In the genomic region with DNA sequence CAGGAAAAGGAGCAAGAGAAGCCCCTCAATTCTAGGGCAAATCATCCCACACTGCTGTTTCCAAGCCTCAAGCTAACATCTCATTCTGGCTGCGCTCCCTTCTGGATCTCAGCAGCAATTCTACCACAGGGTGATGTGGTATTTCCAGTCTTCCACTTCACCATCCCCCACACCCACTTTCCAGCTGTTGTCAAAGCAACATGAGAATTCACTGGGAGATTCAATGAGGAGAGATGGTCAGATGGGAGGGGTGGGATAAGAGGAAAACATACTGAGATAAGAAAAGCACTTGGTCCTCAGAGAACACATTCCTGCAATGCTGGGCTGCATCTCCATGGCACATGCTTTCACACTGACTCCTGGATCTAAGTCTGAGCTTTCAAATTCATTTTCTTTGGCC, we compare ENCODE assay signal across 21 cellular contexts. TPM values are rescaled to one million over a fixed set of nuclear protein-coding genes. Genes with fewer than 3 reads are reported as not detected.
"Had no signal": no experiment of that assay in that cellular context is flagged by ENCODE, and none has a peak within 500 bp of the region (broad histone marks: within the 10 kb centered on the region; RNA-seq: fewer than 3 reads in every experiment).

No MANE protein-coding gene starts in this region.

- H3K27me3 ChIP-seq: esophagus squamous epithelium, pancreas, tibial artery, uterus had no signal

- H3K9me3 ChIP-seq: esophagus squamous epithelium, pancreas, tibial artery, uterus had no signal

- H3K36me3 ChIP-seq: esophagus squamous epithelium, pancreas, tibial artery, uterus, WERI-Rb-1 had no signal

- H3K27ac Mint-ChIP-seq: activated CD4-positive, alpha-beta memory T cell treated with anti-CD3 and anti-CD28 coated beads for 36 hours; activated naive CD8-positive, alpha-beta T cell; activated T-helper 1 cell treated with anti-CD3 and anti-CD28 coated beads, Interleukin-12 subunit alpha, Interleukin-12 subunit beta, Interleukin-2, Interleukin-4 antibody, amounts not matched to agents 30 ng/mL and 10 ng/mL and 1 ng/mL, durations not matched to agents 14 hours and 24 hours and 36 hours had no signal

- DNase-seq: activated CD4-positive, alpha-beta memory T cell treated with anti-CD3 and anti-CD28 coated beads for 36 hours; activated gamma-delta T cell treated with Interleukin-2 at 50 U/mL for 16 hours; activated T-cell treated with anti-CD3 and anti-CD28 coated beads for 4 hours; dermis blood vessel endothelial cell; effector memory CD4-positive, alpha-beta T cell; esophagus squamous epithelium; left colon; pancreas; stimulated activated CD4-positive, alpha-beta T cell treated with anti-CD3 and anti-CD28 coated beads, Interleukin-2, amount 100 ng/mL, for 24 hours; stimulated activated naive CD8-positive, alpha-beta T cell treated with anti-CD3 and anti-CD28 coated beads, Interleukin-15, Interleukin-2, amounts not matched to agents 100 U/mL and 50 U/mL, for 24 hours; substantia nigra; SW 1271; T-helper 2 cell; tibial artery; uterus; WERI-Rb-1 had no signal

- H3K36me3 Mint-ChIP-seq: activated CD4-positive, alpha-beta memory T cell treated with anti-CD3 and anti-CD28 coated beads for 36 hours; activated naive CD8-positive, alpha-beta T cell had no signal

- H3K27ac ChIP-seq: esophagus squamous epithelium, pancreas, tibial artery, WERI-Rb-1 had no signal

- H3K4me1 ChIP-seq: esophagus squamous epithelium, pancreas, tibial artery, uterus had no signal

- ATAC-seq: left colon; pancreas; stimulated activated naive CD8-positive, alpha-beta T cell treated with anti-CD3 and anti-CD28 coated beads, Interleukin-15, Interleukin-2, amounts not matched to agents 100 U/mL and 50 U/mL, for 24 hours had no signal

- H3K4me3 ChIP-seq: esophagus squamous epithelium, pancreas, tibial artery, uterus had no signal

- H3K9me3 Mint-ChIP-seq: activated CD4-positive, alpha-beta memory T cell treated with anti-CD3 and anti-CD28 coated beads for 36 hours; activated T-helper 1 cell treated with anti-CD3 and anti-CD28 coated beads, Interleukin-12 subunit alpha, Interleukin-12 subunit beta, Interleukin-2, Interleukin-4 antibody, amounts not matched to agents 30 ng/mL and 10 ng/mL and 1 ng/mL, durations not matched to agents 14 hours and 24 hours and 36 hours had no signal

RNA-seq across cellular contexts. Expression of a gene that starts 47.3 kb away (rescaled TPM):
- total RNA-seq: activated CD4-positive, alpha-beta memory T cell treated with anti-CD3 and anti-CD28 coated beads for 36 hours; activated T-helper 1 cell treated with anti-CD3 and anti-CD28 coated beads, Interleukin-12 subunit alpha, Interleukin-12 subunit beta, Interleukin-2, Interleukin-4 antibody, amounts not matched to agents 30 ng/mL and 10 ng/mL and 1 ng/mL, durations not matched to agents 14 hours and 24 hours and 36 hours; dermis blood vessel endothelial cell; endothelial cell of umbilical vein; esophagus squamous epithelium; left colon; lung microvascular endothelial cell; mononuclear cell; pancreas; uterus had no signal
- polyA plus RNA-seq: endothelial cell of umbilical vein, pancreas had no signal

RNA-seq across cellular contexts. Expression of a gene that starts 51.6 kb away (rescaled TPM):
- total RNA-seq: activated T-helper 1 cell treated with anti-CD3 and anti-CD28 coated beads, Interleukin-12 subunit alpha, Interleukin-12 subunit beta, Interleukin-2, Interleukin-4 antibody, amounts not matched to agents 30 ng/mL and 10 ng/mL and 1 ng/mL, durations not matched to agents 14 hours and 24 hours and 36 hours; dermis blood vessel endothelial cell; endothelial cell of umbilical vein; lung microvascular endothelial cell; mononuclear cell had no signal
- polyA plus RNA-seq: endothelial cell of umbilical vein had no signal
